Comparison of ENCODE assay signal across 17 cellular contexts in the genomic region with DNA sequence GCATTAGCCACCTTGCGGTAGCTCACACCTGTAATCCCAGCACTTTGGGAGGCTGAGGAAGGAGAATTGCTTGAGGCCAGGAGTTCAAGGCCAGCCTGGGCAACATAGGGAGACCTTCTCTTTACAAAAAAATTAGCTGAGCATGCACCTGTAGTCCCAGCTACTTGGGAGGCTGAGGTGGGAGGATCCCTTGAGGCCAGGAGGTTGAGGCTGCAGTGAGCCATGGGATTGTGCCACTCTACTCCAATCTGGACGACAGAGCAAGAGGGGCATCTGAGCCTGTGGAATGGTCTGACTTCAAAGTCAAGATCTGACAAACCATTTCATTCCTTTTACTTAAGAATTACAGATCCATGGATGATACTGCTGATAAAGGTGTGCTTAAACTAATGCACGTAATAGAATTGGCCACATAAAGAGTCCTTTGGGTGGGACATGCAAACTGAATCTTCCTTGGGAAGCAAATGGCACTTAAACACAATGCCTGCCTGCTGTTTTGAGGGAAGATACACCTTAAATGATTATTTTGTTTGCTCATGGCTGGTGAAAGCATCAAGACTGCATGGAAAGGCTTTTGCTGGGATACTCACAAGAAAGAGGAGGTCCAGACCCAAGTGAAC.
"Had no signal": no experiment of that assay in that cellular context is flagged by ENCODE, and none has a peak within 500 bp of the region (broad histone marks: within the 10 kb centered on the region; RNA-seq: fewer than 3 reads in every experiment).

No MANE protein-coding gene starts in this region.

- H3K27ac Mint-ChIP-seq: nephron, type B pancreatic cell had no signal

- FAIRE-seq: endometrium, islet of Langerhans had no signal

- H3K4me3 ChIP-seq: esophagus muscularis mucosa, gastrocnemius medialis, heart right ventricle, skin epidermis, suprapubic skin, thyroid gland, uterus had no signal

- H3K27ac ChIP-seq: esophagus muscularis mucosa, gastrocnemius medialis, heart right ventricle, skin epidermis, suprapubic skin, thyroid gland, uterus had no signal

- DNase-seq: effector memory CD4-positive, alpha-beta T cell; heart right ventricle; hypothalamus; kidney glomerular epithelial cell; mammary epithelial cell; stimulated activated naive CD4-positive, alpha-beta T cell treated with Interleukin-2 at 50 U/mL for 16 hours; thyroid gland; uterus had no signal

- ATAC-seq: gastrocnemius medialis, heart right ventricle, sciatic nerve had no signal

- H3K36me3 ChIP-seq: uterus had no signal

- H3K4me1 ChIP-seq: uterus had no signal

- H3K9me3 Mint-ChIP-seq: nephron, type B pancreatic cell had no signal

- H3K27me3 Mint-ChIP-seq: type B pancreatic cell had no signal

- H3K9me3 ChIP-seq: esophagus muscularis mucosa, gastrocnemius medialis, heart right ventricle, suprapubic skin, thyroid gland, uterus had no signal

- H3K4me3 Mint-ChIP-seq: nephron, type B pancreatic cell had no signal

- H3K27me3 ChIP-seq: esophagus muscularis mucosa, gastrocnemius medialis, heart right ventricle, suprapubic skin, thyroid gland, uterus had no signal
